Comparison of ENCODE assay signal across 8 cellular contexts in genomic region chr17:45222273-45222993, GRCh38. TPM values are rescaled to one million over a fixed set of nuclear protein-coding genes. Genes with fewer than 3 reads are reported as not detected.
DNase-seq lines count a peak whose midpoint lies in the region; ATAC-seq and TF ChIP-seq lines count a peak whose summit lies in the region.

No MANE protein-coding gene starts in this region.

- H3K27me3 Mint-ChIP-seq in activated CD8-positive, alpha-beta T cell treated with anti-CD3 and anti-CD28 coated beads for 36 hours = no peaks in the 10 kb centered on the region

- H3K4me1 Mint-ChIP-seq in activated CD8-positive, alpha-beta T cell treated with anti-CD3 and anti-CD28 coated beads for 36 hours (ENCODE audit: low read depth) = peaks cover 37% of the 10 kb centered on the region

- TF ChIP-seq CTCF in activated CD8-positive, alpha-beta T cell treated with anti-CD3 and anti-CD28 coated beads for 36 hours (IDR thresholded peaks at IDR 0.05) = no peak
- no peak for TF ChIP-seq CTCF in foreskin fibroblast (IDR thresholded peaks at IDR 0.05; ENCODE audit: low read depth, low read length)
- no peak for TF ChIP-seq CTCF in gastrocnemius medialis (IDR thresholded peaks at IDR 0.05 in 4 of 5, conservative IDR thresholded peaks at IDR 0.05 in 1 of 5)

- H3K36me3 Mint-ChIP-seq in activated CD8-positive, alpha-beta T cell treated with anti-CD3 and anti-CD28 coated beads for 36 hours (ENCODE audit: low read depth) = peaks cover 69% of the 10 kb centered on the region

- CTCF ChIA-PET in activated CD8-positive, alpha-beta T cell treated with anti-CD3 and anti-CD28 coated beads for 36 hours (lab: Charles Lee) = interaction anchor here (0.6 to 10.4 kb wide), 11 partner anchors 12 to 163 kb away, joined by 3 to 406 read pairs (median 7); partner anchors contain the start of genes ACBD4 and HEXIM1

- POLR2A ChIA-PET in activated CD8-positive, alpha-beta T cell treated with anti-CD3 and anti-CD28 coated beads for 36 hours (lab: Charles Lee) = interaction anchor here (0.6 to 21.2 kb wide), 10 partner anchors 16 to 90 kb away, joined by 3 to 399 read pairs (median 4); partner anchors contain the start of genes HEXIM1, HEXIM2 and MAP3K14

- H3K36me3 ChIP-seq in gastrocnemius medialis = no peaks in the 10 kb centered on the region

- peak overlapping the region; percentile 51 to 65 (median 59) for H3K27ac ChIP-seq in gastrocnemius medialis

- H3K27ac Mint-ChIP-seq in activated CD8-positive, alpha-beta T cell treated with anti-CD3 and anti-CD28 coated beads for 36 hours = peak overlapping the region; percentile 99

- DNase-seq in DMS53 (lab: John Stamatoyannopoulos, UW) = peak; percentile 34
- no peak for DNase-seq in DMS53 treated with DMSO at 0.1 percent for 48 hours (lab: John Stamatoyannopoulos, UW; ENCODE audit: unreplicated experiment)
- peak; percentile 76 for DNase-seq in activated CD8-positive, alpha-beta T cell treated with anti-CD3 and anti-CD28 coated beads for 36 hours
- DNase-seq in foreskin fibroblast = no peak
- no peak for DNase-seq in gastrocnemius medialis
- DNase-seq in pons (ENCODE audit: low spot score) = no peak

- no peak for TF ChIP-seq POLR2A in gastrocnemius medialis (IDR thresholded peaks at IDR 0.05)

- peaks cover 0 to 4% (median 0%) of the 10 kb centered on the region in 3 donors for H3K27me3 ChIP-seq in gastrocnemius medialis

- in situ Hi-C loops in gastrocnemius medialis (cut with MboI; ENCODE audit: low sequenced_read_pairs in 4 of 4) = loop anchor here in 2 of 4 donors (10.0 to 25.0 kb wide), 2 partner anchors 102 to 615 kb away; partner anchors contain the start of gene SPPL2C (in 1 of the 2)

- peak overlapping the region; percentile 99 for H3K4me3 Mint-ChIP-seq in activated CD8-positive, alpha-beta T cell treated with anti-CD3 and anti-CD28 coated beads for 36 hours

- H3K4me1 ChIP-seq in gastrocnemius medialis = peaks cover 14% of the 10 kb centered on the region in 2 donors

- no peaks in the 10 kb centered on the region for H3K9me3 Mint-ChIP-seq in activated CD8-positive, alpha-beta T cell treated with anti-CD3 and anti-CD28 coated beads for 36 hours

- no peaks in the 10 kb centered on the region for H3K9me3 ChIP-seq in gastrocnemius medialis

- peak overlapping the region; percentile 38 to 44 for H3K4me3 ChIP-seq in foreskin fibroblast (ENCODE audit: low read depth in 1 of 2, low read length in 2 of 2)
- peak overlapping the region; percentile 43 to 58 (median 48) for H3K4me3 ChIP-seq in gastrocnemius medialis

- ATAC-seq in activated CD8-positive, alpha-beta T cell treated with anti-CD3 and anti-CD28 coated beads for 36 hours = peak; percentile 7
- no peak for ATAC-seq in gastrocnemius medialis
- ATAC-seq in GM21526 (IDR thresholded peaks at IDR 0.05; ENCODE audit: low FRiP score, unreplicated experiment) = no peak
- no peak for ATAC-seq in HG03571 (IDR thresholded peaks at IDR 0.05; ENCODE audit: unreplicated experiment)

- intact Hi-C loops in activated CD8-positive, alpha-beta T cell treated with anti-CD3 and anti-CD28 coated beads for 36 hours (cut with micrococcal nuclease) = loop anchor here (5.0 kb wide), 2 partner anchors 40 to 95 kb away; partner anchors contain the start of genes MAP3K14 and SPATA32
- intact Hi-C loops in gastrocnemius medialis (cut with DNase I; ENCODE audit: low total_unique reads) = no loop called here

RNA-seq across cellular contexts. Expression of gene FMNL1, which starts 0.7 kb away (rescaled TPM):
- total RNA-seq in activated CD8-positive, alpha-beta T cell treated with anti-CD3 and anti-CD28 coated beads for 36 hours = 100 to 1,000 TPM; 285 to 298 TPM
- total RNA-seq in gastrocnemius medialis = 1 to 10 TPM in 3 of 4 donors, under 1 TPM in 1; 0.22 to 5.2 (median 3.0) TPM

RNA-seq across cellular contexts. Expression of gene SPATA32, which starts 39.5 kb away (rescaled TPM):
- total RNA-seq in activated CD8-positive, alpha-beta T cell treated with anti-CD3 and anti-CD28 coated beads for 36 hours = under 1 TPM; 0.27 to 0.63 TPM
- total RNA-seq in gastrocnemius medialis = not detected

Comparison
In these comparisons a context has a peak if more than half of its experiments do, and no peak if none do; other contexts are left out.
1. DNase-seq: peak in DMS53 (single experiment) and activated CD8-positive, alpha-beta T cell treated with anti-CD3 and anti-CD28 coated beads for 36 hours (single experiment); none in DMS53 treated with DMSO at 0.1 percent for 48 hours (single experiment), foreskin fibroblast (0 of 2), gastrocnemius medialis (0 of 2) and pons (single experiment).
2. RNA of gene FMNL1, which starts 0.7 kb away (total RNA-seq): 285 to 298 TPM in activated CD8-positive, alpha-beta T cell treated with anti-CD3 and anti-CD28 coated beads for 36 hours; 0.22 to 5.2 TPM in gastrocnemius medialis; every median in the first group is over 10 times any median in the second.